ENCODE assay signal across 1 cellular context in genomic region chr1:23777979-23778814, GRCh38.
TF ChIP-seq lines count a peak whose summit lies in the region.

Gene PITHD1 (plus strand): TSS chr1:23778418. CDS start chr1:23778516, 98 bp downstream.

TF ChIP-seq in HepG2, 621 proteins besides CTCF, POLR2A, EP300 and RAD21 (continued from another document and continues in another):
- TF ChIP-seq HMGXB3 (CRISPR knock-in tag; IDR thresholded peaks at IDR 0.05; ENCODE audit: borderline replicate concordance): peak; percentile 65; the same call in 1 of the 2 replicates
- no peak for TF ChIP-seq MBD4 (IDR thresholded peaks at IDR 0.05; ENCODE audit: borderline replicate concordance, low read length)
- TF ChIP-seq ZNF891 (CRISPR knock-in tag; IDR thresholded peaks at IDR 0.05): peak; percentile 84
- TF ChIP-seq MAFK (conservative IDR thresholded peaks at IDR 0.05 in 1 of 2, IDR thresholded peaks at IDR 0.05 in 1 of 2; ENCODE audit: low read length in 2 of 2): no peak
- peak; percentile 72; the same call in 1 of the 2 replicates for TF ChIP-seq ZBTB38 (CRISPR knock-in tag; IDR thresholded peaks at IDR 0.05)
- TF ChIP-seq THAP7 (CRISPR knock-in tag; IDR thresholded peaks at IDR 0.05): no peak
- TF ChIP-seq THRA (CRISPR knock-in tag; IDR thresholded peaks at IDR 0.05; ENCODE audit: borderline replicate concordance): no peak
- no peak for TF ChIP-seq ZNF20 (CRISPR knock-in tag; IDR thresholded peaks at IDR 0.05)
- peak; percentile 65 for TF ChIP-seq MED1 (CRISPR knock-in tag; IDR thresholded peaks at IDR 0.05)
- peak; percentile 79 for TF ChIP-seq ZFP36L1 (CRISPR knock-in tag; IDR thresholded peaks at IDR 0.05)
- 0 out of 2 replicates have a peak, but pooled peaks have one; percentile 62 for TF ChIP-seq KDM1A (CRISPR knock-in tag; IDR thresholded peaks at IDR 0.05)
- TF ChIP-seq FIP1L1 (IDR thresholded peaks at IDR 0.05; ENCODE audit: borderline replicate concordance, insufficient read depth, low read depth, low read length): no peak
- TF ChIP-seq ZNF468 (CRISPR knock-in tag; IDR thresholded peaks at IDR 0.05): no peak
- TF ChIP-seq FOXK1 (CRISPR knock-in tag; IDR thresholded peaks at IDR 0.05; ENCODE audit: borderline replicate concordance, low read depth): peak; percentile 47; the same call in 1 of the 2 replicates
- TF ChIP-seq ZBTB37 (CRISPR knock-in tag; IDR thresholded peaks at IDR 0.05): no peak
- no peak for TF ChIP-seq THYN1 (CRISPR knock-in tag; IDR thresholded peaks at IDR 0.05; ENCODE audit: borderline replicate concordance, low read depth)
- TF ChIP-seq ZNF264 (CRISPR knock-in tag; IDR thresholded peaks at IDR 0.05): no peak; the same call in 1 of the 2 replicates
- TF ChIP-seq ZNF281 (CRISPR knock-in tag; IDR thresholded peaks at IDR 0.05; ENCODE audit: borderline replicate concordance): no peak
- no peak for TF ChIP-seq PAXIP1 (CRISPR knock-in tag; conservative IDR thresholded peaks at IDR 0.05)
- peak; percentile 20; the same call in 1 of the 2 replicates for TF ChIP-seq ZSCAN30 (CRISPR knock-in tag; IDR thresholded peaks at IDR 0.05)
- no peak for TF ChIP-seq PBX3 (CRISPR knock-in tag; IDR thresholded peaks at IDR 0.05; ENCODE audit: borderline replicate concordance)
- TF ChIP-seq ZNF296 (CRISPR knock-in tag; conservative IDR thresholded peaks at IDR 0.05): no peak
- TF ChIP-seq FOXO4 (CRISPR knock-in tag; conservative IDR thresholded peaks at IDR 0.05): no peak
- 0 out of 2 replicates have a peak, but pooled peaks have one; percentile 54 for TF ChIP-seq ZNF547 (CRISPR knock-in tag; IDR thresholded peaks at IDR 0.05)
- no peak for TF ChIP-seq ZNF570 (CRISPR knock-in tag; IDR thresholded peaks at IDR 0.05; ENCODE audit: borderline replicate concordance)
- no peak for TF ChIP-seq KAT2B (IDR thresholded peaks at IDR 0.05; ENCODE audit: borderline replicate concordance, low read depth, low read length)
- peak; percentile 18; the same call in 1 of the 2 replicates for TF ChIP-seq RXRA (CRISPR knock-in tag; IDR thresholded peaks at IDR 0.05)
- TF ChIP-seq ADNP (CRISPR knock-in tag; IDR thresholded peaks at IDR 0.05): no peak
- TF ChIP-seq DMAP1 (CRISPR knock-in tag; IDR thresholded peaks at IDR 0.05): peak; percentile 89; the same call in 1 of the 2 replicates
- 0 out of 2 replicates have a peak, but pooled peaks have one; percentile 4 for TF ChIP-seq ZNF761 (CRISPR knock-in tag; conservative IDR thresholded peaks at IDR 0.05)
- TF ChIP-seq ZSCAN5A (CRISPR knock-in tag; IDR thresholded peaks at IDR 0.05; ENCODE audit: borderline replicate concordance): no peak
- TF ChIP-seq PLSCR1 (CRISPR knock-in tag; IDR thresholded peaks at IDR 0.05; ENCODE audit: borderline replicate concordance): no peak
- no peak for TF ChIP-seq HHEX (CRISPR knock-in tag; IDR thresholded peaks at IDR 0.05)
- peak; percentile 81 for TF ChIP-seq DRAP1 (CRISPR knock-in tag; IDR thresholded peaks at IDR 0.05)
- no peak for TF ChIP-seq GPBP1L1 (CRISPR knock-in tag; IDR thresholded peaks at IDR 0.05)
- TF ChIP-seq GTF2F1 (IDR thresholded peaks at IDR 0.05; ENCODE audit: low read length): no peak
